Comparison of ENCODE assay signal across 28 cellular contexts in genomic region chr6:53220605-53221004, GRCh38.
"Had no signal": no experiment of that assay in that cellular context is flagged by ENCODE, and none has a peak within 500 bp of the region (broad histone marks: within the 10 kb centered on the region; RNA-seq: fewer than 3 reads in every experiment).

No MANE protein-coding gene starts in this region.

- H3K27ac ChIP-seq: heart left ventricle, left lung, lower lobe of right lung, parathyroid adenoma, right atrium auricular region, right lobe of liver, stomach, testis, thyroid gland, transverse colon, upper lobe of left lung, vagina had no signal

- H3K4me1 ChIP-seq: heart left ventricle, left lung, lower lobe of right lung, parathyroid adenoma, right atrium auricular region, right lobe of liver, stomach, testis, thyroid gland, transverse colon, upper lobe of left lung, vagina had no signal

- ATAC-seq: heart left ventricle; left colon; left lung; lower lobe of right lung; naive thymus-derived CD4-positive, alpha-beta T cell; natural killer cell treated with Interleukin-12 subunit alpha and Interleukin-12 subunit beta and Interleukin-15 and Interleukin-18, amount 100 ng/mL, for 72 hours; right lobe of liver; stimulated activated effector memory CD8-positive, alpha-beta T cell treated with anti-CD3 and anti-CD28 coated beads, Interleukin-12 subunit alpha, Interleukin-12 subunit beta, amount 100 ng/mL, for 72 hours; stimulated activated naive CD8-positive, alpha-beta T cell treated with anti-CD3 and anti-CD28 coated beads, Interleukin-15, Interleukin-2, amounts not matched to agents 100 U/mL and 50 U/mL, for 24 hours had no signal

- FAIRE-seq: islet of Langerhans, kidney had no signal

- DNase-seq: heart left ventricle; hypothalamus; immature natural killer cell; kidney; left colon; left lung; lower lobe of right lung; mammary epithelial cell; mesendoderm; naive thymus-derived CD4-positive, alpha-beta T cell; nucleus accumbens; right lobe of liver; stimulated activated CD4-positive, alpha-beta T cell treated with anti-CD3 and anti-CD28 coated beads, Interleukin-4, amount 100 ng/mL, for 24 hours; stimulated activated naive CD8-positive, alpha-beta T cell treated with anti-CD3 and anti-CD28 coated beads, Interleukin-15, Interleukin-2, amounts not matched to agents 100 U/mL and 50 U/mL, for 24 hours; stomach; testis; thyroid gland; transverse colon; upper lobe of left lung had no signal

- H3K27ac Mint-ChIP-seq: mesothelial cell of epicardium; naive thymus-derived CD4-positive, alpha-beta T cell; natural killer cell treated with Interleukin-12 subunit alpha and Interleukin-12 subunit beta and Interleukin-15 and Interleukin-18, amount 100 ng/mL, for 72 hours; progenitor cell of endocrine pancreas; stimulated activated effector memory CD8-positive, alpha-beta T cell treated with anti-CD3 and anti-CD28 coated beads, Interleukin-12 subunit alpha, Interleukin-12 subunit beta, amount 100 ng/mL, for 72 hours had no signal

- H3K36me3 Mint-ChIP-seq: mesothelial cell of epicardium; natural killer cell treated with Interleukin-12 subunit alpha and Interleukin-12 subunit beta and Interleukin-15 and Interleukin-18, amount 100 ng/mL, for 72 hours; stimulated activated effector memory CD8-positive, alpha-beta T cell treated with anti-CD3 and anti-CD28 coated beads, Interleukin-12 subunit alpha, Interleukin-12 subunit beta, amount 100 ng/mL, for 72 hours had no signal

- H3K4me3 Mint-ChIP-seq: immature natural killer cell; mesothelial cell of epicardium; naive thymus-derived CD4-positive, alpha-beta T cell; natural killer cell treated with Interleukin-12 subunit alpha and Interleukin-12 subunit beta and Interleukin-15 and Interleukin-18, amount 100 ng/mL, for 72 hours; stimulated activated effector memory CD8-positive, alpha-beta T cell treated with anti-CD3 and anti-CD28 coated beads, Interleukin-12 subunit alpha, Interleukin-12 subunit beta, amount 100 ng/mL, for 72 hours had no signal

- H3K9me3 ChIP-seq: heart left ventricle, left lung, lower lobe of right lung, right atrium auricular region, right lobe of liver, stomach, testis, thyroid gland, transverse colon, upper lobe of left lung, vagina had no signal

- H3K27me3 Mint-ChIP-seq: naive thymus-derived CD4-positive, alpha-beta T cell; natural killer cell treated with Interleukin-12 subunit alpha and Interleukin-12 subunit beta and Interleukin-15 and Interleukin-18, amount 100 ng/mL, for 72 hours; progenitor cell of endocrine pancreas had no signal

- H3K4me1 Mint-ChIP-seq: immature natural killer cell had no signal

- H3K9me3 Mint-ChIP-seq: natural killer cell treated with Interleukin-12 subunit alpha and Interleukin-12 subunit beta and Interleukin-15 and Interleukin-18, amount 100 ng/mL, for 72 hours; stimulated activated effector memory CD8-positive, alpha-beta T cell treated with anti-CD3 and anti-CD28 coated beads, Interleukin-12 subunit alpha, Interleukin-12 subunit beta, amount 100 ng/mL, for 72 hours had no signal

- H3K4me3 ChIP-seq: heart left ventricle, left lung, lower lobe of right lung, right atrium auricular region, right lobe of liver, smooth muscle cell, stomach, testis, thyroid gland, transverse colon, upper lobe of left lung, vagina had no signal

- H3K36me3 ChIP-seq: heart left ventricle, left lung, lower lobe of right lung, right atrium auricular region, right lobe of liver, stomach, thyroid gland, transverse colon, upper lobe of left lung, vagina had no signal

- H3K27me3 ChIP-seq: heart left ventricle, left lung, right atrium auricular region, right lobe of liver, stomach, testis, thyroid gland, transverse colon, upper lobe of left lung, vagina had no signal
